ENCODE assay signal across 8 cellular contexts in the genomic region with DNA sequence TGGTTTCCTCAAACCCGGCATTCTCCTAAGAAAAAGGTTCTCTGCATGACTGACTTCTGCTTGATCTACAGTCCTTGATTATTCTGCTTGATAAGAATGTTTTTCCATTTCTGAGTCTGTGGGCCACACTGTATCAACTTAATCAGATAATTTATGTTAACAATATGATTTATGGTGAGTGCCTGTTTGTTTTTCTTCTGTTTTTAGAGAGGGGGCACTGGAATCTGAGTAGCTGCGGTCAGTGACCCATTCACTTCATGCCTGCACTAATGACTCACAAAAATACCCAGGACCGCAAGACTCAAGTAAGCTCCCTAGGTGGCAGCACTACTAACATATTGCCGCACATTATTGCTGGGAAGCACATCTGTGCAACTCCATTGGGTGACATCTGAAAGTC.
DNase-seq lines count a peak whose midpoint lies in the region; ATAC-seq and TF ChIP-seq lines count a peak whose summit lies in the region.

No MANE protein-coding gene starts in this region.

- DNase-seq in NCI-H69 (lab: John Stamatoyannopoulos, UW) = peak; percentile 66
- peak; percentile 42 for DNase-seq in iPS DF 19.7 (ENCODE audit: low read depth, low spot score)
- no peak for DNase-seq in esophagus muscularis mucosa (ENCODE audit: extremely low spot score)
- no peak for DNase-seq in activated CD4-positive, CD25-positive, alpha-beta regulatory T cell treated with anti-CD3 and anti-CD28 coated beads, Interleukin-2, amount 50 U/mL, for 72 hours
- no peak for DNase-seq in NCI-H146 treated with DMSO at 0.1 percent for 48 hours (lab: John Stamatoyannopoulos, UW; ENCODE audit: unreplicated experiment)
- no peak for DNase-seq in mesothelial cell of epicardium (ENCODE audit: low spot score in 2 of 2, unreplicated experiment in 2 of 2)

- no peaks in the 10 kb centered on the region for H3K27me3 Mint-ChIP-seq in mesothelial cell of epicardium (ENCODE audit: low read depth)

- intact Hi-C loops in esophagus muscularis mucosa (cut with DNase I) = no loop called here

- no peaks in the 10 kb centered on the region for H3K36me3 ChIP-seq in esophagus muscularis mucosa

- no peak for TF ChIP-seq POLR2A in esophagus muscularis mucosa (IDR thresholded peaks at IDR 0.05; ENCODE audit: low read depth)

- no peaks in the 10 kb centered on the region for H3K4me1 Mint-ChIP-seq in mesothelial cell of epicardium

- H3K27ac ChIP-seq in esophagus muscularis mucosa (replicated peaks in 1 of 4) = no peak overlapping the region

- no peak overlapping the region for H3K4me3 ChIP-seq in esophagus muscularis mucosa

- no peak overlapping the region for H3K4me3 Mint-ChIP-seq in mesothelial cell of epicardium

- no peak for TF ChIP-seq CTCF in esophagus muscularis mucosa (IDR thresholded peaks at IDR 0.05)
- no peak for TF ChIP-seq CTCF in mesothelial cell of epicardium (IDR thresholded peaks at IDR 0.05; ENCODE audit: unreplicated experiment)

- peak; percentile 96 for ATAC-seq in GM18502 (IDR thresholded peaks at IDR 0.05; ENCODE audit: poor library complexity, unreplicated experiment)
- peak; percentile 74 for ATAC-seq in HG02588 (IDR thresholded peaks at IDR 0.05; ENCODE audit: unreplicated experiment)

- H3K27me3 ChIP-seq in esophagus muscularis mucosa = no peaks in the 10 kb centered on the region

- H3K27ac Mint-ChIP-seq in mesothelial cell of epicardium = no peak overlapping the region

- H3K36me3 Mint-ChIP-seq in mesothelial cell of epicardium = peaks cover 4% of the 10 kb centered on the region

- no peak for TF ChIP-seq EP300 in esophagus muscularis mucosa (IDR thresholded peaks at IDR 0.05)

- peaks cover 44% of the 10 kb centered on the region for H3K9me3 Mint-ChIP-seq in mesothelial cell of epicardium

- WGBS in esophagus muscularis mucosa = 41% methylated on average over 4 of the region's 4 CpGs

- no peaks in the 10 kb centered on the region for H3K9me3 ChIP-seq in esophagus muscularis mucosa

- H3K4me1 ChIP-seq in esophagus muscularis mucosa = no peaks in the 10 kb centered on the region

Comparison
In these comparisons a context has a peak if more than half of its experiments do, and no peak if none do; other contexts are left out.
1. DNase-seq: peak in NCI-H69 (single experiment) and iPS DF 19.7 (single experiment); none in esophagus muscularis mucosa (single experiment), activated CD4-positive, CD25-positive, alpha-beta regulatory T cell treated with anti-CD3 and anti-CD28 coated beads, Interleukin-2, amount 50 U/mL, for 72 hours (single experiment), NCI-H146 treated with DMSO at 0.1 percent for 48 hours (single experiment) and mesothelial cell of epicardium (0 of 2).